1 cellular context compared by ENCODE assay signal in genomic region chr2:173196080-173196479, GRCh38.
TF ChIP-seq lines count a peak whose summit lies in the region.

No MANE protein-coding gene starts in this region.

TF ChIP-seq in IMR-90, 13 proteins besides CTCF, POLR2A, EP300 and RAD21:
- TF ChIP-seq NFE2L2 (IDR thresholded peaks at IDR 0.05; ENCODE audit: low read depth, low read length) (no peak), FOS (IDR thresholded peaks at IDR 0.05; ENCODE audit: low read depth, low read length) (no peak), USF2 (IDR thresholded peaks at IDR 0.05; ENCODE audit: low read depth, low read length) (no peak), SMC3 (IDR thresholded peaks at IDR 0.05; ENCODE audit: low read depth, low read length) (no peak), MXI1 (IDR thresholded peaks at IDR 0.05; ENCODE audit: borderline replicate concordance, low read depth, low read length) (no peak), RFX5 (IDR thresholded peaks at IDR 0.05; ENCODE audit: low read depth, low read length) (no peak), CHD1 (IDR thresholded peaks at IDR 0.05; ENCODE audit: low read depth, low read length) (no peak), CEBPB (IDR thresholded peaks at IDR 0.05; ENCODE audit: low read depth, low read length) (no peak), ELK1 (IDR thresholded peaks at IDR 0.05; ENCODE audit: borderline replicate concordance, low read depth, low read length) (no peak), BHLHE40 (IDR thresholded peaks at IDR 0.05; ENCODE audit: low read depth, low read length) (no peak), RCOR1 (IDR thresholded peaks at IDR 0.05; ENCODE audit: insufficient replicate concordance, low read length) (no peak), MAZ (IDR thresholded peaks at IDR 0.05; ENCODE audit: borderline replicate concordance, low read depth, low read length) (no peak), MAFK (IDR thresholded peaks at IDR 0.05; ENCODE audit: low read depth, low read length) (no peak)
